23 cellular contexts compared by ENCODE assay signal in genomic region chrX:30317308-30317707, GRCh38. TPM values are rescaled to one million over a fixed set of nuclear protein-coding genes. Genes with fewer than 3 reads are reported as not detected.
"Had no signal": no experiment of that assay in that cellular context is flagged by ENCODE, and none has a peak within 500 bp of the region (broad histone marks: within the 10 kb centered on the region; RNA-seq: fewer than 3 reads in every experiment).

No MANE protein-coding gene starts in this region.

- H3K27ac ChIP-seq: RWPE1 had no signal

- H3K4me1 Mint-ChIP-seq: T-cell had no signal

- H3K9ac ChIP-seq: SK-N-SH had no signal

- H3K9me3 ChIP-seq: SK-N-SH had no signal

- H3K4me3 Mint-ChIP-seq: T-cell had no signal

- ATAC-seq: Panc1, T-cell had no signal

- H3K36me3 Mint-ChIP-seq: T-cell had no signal

- H3K4me2 ChIP-seq: SK-N-SH had no signal

- H3K27ac Mint-ChIP-seq: T-cell had no signal

- DNase-seq: Karpas-422, KG1, MV-4-11, NCI-H1048, NCI-H1105, NCI-H1417 treated with DMSO at 0.1 percent for 48 hours, NCI-H146, NCI-H1694 treated with DMSO at 0.1 percent for 48 hours, NCI-H1930, NCI-H2081, NCI-H2107, NCI-H2227 treated with DMSO at 0.1 percent for 48 hours, NCI-H524, NCI-H526 treated with DMSO at 0.1 percent for 48 hours, NCI-H748 treated with DMSO at 0.1 percent for 48 hours, SHP77, SK-N-SH, SW 1271, T-cell had no signal

RNA-seq across cellular contexts. Expression of gene NR0B1, which starts 8.1 kb away (rescaled TPM):
- total RNA-seq: HT-29, M059J, T-cell had no signal
